In the genomic region with DNA sequence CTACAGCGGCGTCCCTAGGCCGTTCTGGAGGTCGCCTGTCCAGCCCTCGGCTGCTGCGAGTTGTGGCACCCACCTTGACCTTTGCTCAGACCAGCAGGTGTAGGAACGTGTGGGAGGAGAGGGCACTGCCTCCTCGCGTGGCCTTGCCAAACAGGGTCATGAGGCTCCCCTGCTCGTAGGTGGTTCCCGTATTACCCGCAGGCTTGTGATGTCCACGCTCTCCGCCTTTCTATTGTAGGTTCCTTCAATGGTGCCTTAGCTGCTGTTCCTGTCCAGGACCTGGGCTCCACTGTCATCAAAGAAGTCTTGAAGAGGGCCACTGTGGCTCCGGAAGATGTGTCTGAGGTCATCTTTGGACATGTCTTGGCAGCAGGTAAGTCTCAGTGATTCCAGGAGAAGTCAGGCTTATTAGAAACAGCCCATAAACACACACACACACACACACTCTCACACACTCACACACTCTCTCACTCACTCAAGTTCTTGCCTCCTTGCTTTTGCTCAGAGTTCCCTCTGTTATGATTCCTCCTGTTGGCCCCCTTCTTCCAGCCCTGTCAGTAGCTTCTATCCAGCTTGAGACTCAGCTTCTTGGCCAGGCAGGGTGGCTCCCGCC, we compare ENCODE assay signal across 8 cellular contexts. TPM values are rescaled to one million over a fixed set of nuclear protein-coding genes. Genes with fewer than 3 reads are reported as not detected.
DNase-seq lines count a peak whose midpoint lies in the region; ATAC-seq, FAIRE-seq and TF ChIP-seq lines count a peak whose summit lies in the region.

No MANE protein-coding gene starts in this region.

- no peak for FAIRE-seq in kidney (lab: Jason Lieb, UNC)

- H3K4me1 ChIP-seq in BLaER1 treated with 17β-estradiol and CSF1 and Interleukin-3, amounts not matched to agents 10 nM and 100 nM: peaks cover 19 to 39% (median 28%) of the 10 kb centered on the region in 10 experiments
- peaks cover 21% of the 10 kb centered on the region for H3K4me1 ChIP-seq in body of pancreas
- H3K4me1 ChIP-seq in kidney (ENCODE audit: control insufficient read depth in 1 of 2, insufficient read depth in 1 of 2, low read depth in 1 of 2, low read length in 2 of 2): peaks cover 0 to 15% of the 10 kb centered on the region in 2 donors

- H4K20me1 ChIP-seq in BLaER1 treated with 17β-estradiol and CSF1 and Interleukin-3, amounts not matched to agents 10 nM and 100 nM: peaks cover 0 to 27% (median 9%) of the 10 kb centered on the region in 11 experiments; a peak in 9 of 22 replicates

- H3K9ac ChIP-seq in BLaER1 treated with 17β-estradiol and CSF1 and Interleukin-3, amounts not matched to agents 10 nM and 100 nM: peak overlapping the region; percentile 80 to 91 (median 87); a peak in 21 of 22 replicates
- peak overlapping the region; percentile 90 to 94 for H3K9ac ChIP-seq in kidney (ENCODE audit: low read length in 2 of 2)

- no peak for TF ChIP-seq CTCF in GM20000 (IDR thresholded peaks at IDR 0.05; ENCODE audit: extremely low read depth, missing control alignments)
- TF ChIP-seq CTCF in body of pancreas (IDR thresholded peaks at IDR 0.05): no peak
- TF ChIP-seq CTCF in kidney (IDR thresholded peaks at IDR 0.05; ENCODE audit: borderline replicate concordance, extremely low read depth, insufficient read depth): no peak

- H3K36me3 ChIP-seq in BLaER1 treated with 17β-estradiol and CSF1 and Interleukin-3, amounts not matched to agents 10 nM and 100 nM: peaks cover 44 to 62% (median 57%) of the 10 kb centered on the region in 11 experiments
- H3K36me3 ChIP-seq in body of pancreas (replicated peaks in 1 of 2; ENCODE audit: insufficient read depth in 1 of 2, low read depth in 2 of 2) (peaks cover 0 to 3% of the 10 kb centered on the region in 2 donors), kidney (ENCODE audit: control insufficient read depth in 1 of 2, insufficient read depth in 2 of 2, low read length in 2 of 2) (peaks cover 19 to 20% of the 10 kb centered on the region in 2 donors)

- DNase-seq in GM20000 (ENCODE audit: low spot score) (peak; percentile 32), NAMALWA (ENCODE audit: low spot score) (peak; percentile 43), body of pancreas (peak in 3 of 4 donors; percentile 27 to 42 (median 39)), kidney (no peak), NCI-H2196 treated with DMSO at 0.1 percent for 48 hours (lab: John Stamatoyannopoulos, UW; ENCODE audit: unreplicated experiment) (no peak)
- no peak for DNase-seq in stimulated activated effector memory CD8-positive, alpha-beta T cell treated with anti-CD3 and anti-CD28 coated beads, Interleukin-12 subunit alpha, Interleukin-12 subunit beta, amount 100 ng/mL, for 72 hours (ENCODE audit: low spot score in 2 of 2)
- DNase-seq in effector CD4-positive, alpha-beta T cell: no peak

- no peaks in the 10 kb centered on the region for H3K9me3 ChIP-seq in BLaER1 treated with 17β-estradiol and CSF1 and Interleukin-3, amounts not matched to agents 10 nM and 100 nM (replicated peaks in 1 of 11)
- H3K9me3 ChIP-seq in body of pancreas (no peaks in the 10 kb centered on the region), kidney (ENCODE audit: control insufficient read depth in 1 of 2, low read length in 2 of 2) (no peaks in the 10 kb centered on the region)

- peak overlapping the region in 10 of 11 experiments; percentile 53 to 92 (median 88); a peak in 13 of 22 replicates for H3K27ac ChIP-seq in BLaER1 treated with 17β-estradiol and CSF1 and Interleukin-3, amounts not matched to agents 10 nM and 100 nM
- H3K27ac ChIP-seq in body of pancreas (peak overlapping the region; percentile 97 to 99 (median 99)), kidney (ENCODE audit: low read depth in 2 of 2, low read length in 2 of 2) (peak overlapping the region; percentile 98 to 99)

- peak overlapping the region; percentile 79 to 97 (median 94) for H3K4me2 ChIP-seq in BLaER1 treated with 17β-estradiol and CSF1 and Interleukin-3, amounts not matched to agents 10 nM and 100 nM

- peaks cover 88% of the 10 kb centered on the region for H3K36me3 Mint-ChIP-seq in stimulated activated effector memory CD8-positive, alpha-beta T cell treated with anti-CD3 and anti-CD28 coated beads, Interleukin-12 subunit alpha, Interleukin-12 subunit beta, amount 100 ng/mL, for 72 hours

- H3K4me3 ChIP-seq in BLaER1 treated with 17β-estradiol and CSF1 and Interleukin-3, amounts not matched to agents 10 nM and 100 nM: peak overlapping the region; percentile 65 to 91 (median 82)
- peak overlapping the region; percentile 53 to 82 for H3K4me3 ChIP-seq in body of pancreas
- H3K4me3 ChIP-seq in kidney (ENCODE audit: low read length in 2 of 2): peak overlapping the region; percentile 76 to 98

- no peaks in the 10 kb centered on the region for H3K27me3 ChIP-seq in BLaER1 treated with 17β-estradiol and CSF1 and Interleukin-3, amounts not matched to agents 10 nM and 100 nM
- no peaks in the 10 kb centered on the region for H3K27me3 ChIP-seq in body of pancreas

- WGBS in body of pancreas, 2 donors: 13% methylated on average over 11 to 16 of the region's 16 CpGs

- H3K4me1 Mint-ChIP-seq in stimulated activated effector memory CD8-positive, alpha-beta T cell treated with anti-CD3 and anti-CD28 coated beads, Interleukin-12 subunit alpha, Interleukin-12 subunit beta, amount 100 ng/mL, for 72 hours: peaks cover 39% of the 10 kb centered on the region

- TF ChIP-seq POLR2A in body of pancreas (IDR thresholded peaks at IDR 0.05): no peak

- intact Hi-C loops in body of pancreas (cut with DNase I) (no loop called here), kidney (cut with DNase I) (no loop called here)

- peak overlapping the region; percentile 74 for H3K4me3 Mint-ChIP-seq in stimulated activated effector memory CD8-positive, alpha-beta T cell treated with anti-CD3 and anti-CD28 coated beads, Interleukin-12 subunit alpha, Interleukin-12 subunit beta, amount 100 ng/mL, for 72 hours

- no peak for ATAC-seq in body of pancreas
- no peak for ATAC-seq in stimulated activated effector memory CD8-positive, alpha-beta T cell treated with anti-CD3 and anti-CD28 coated beads, Interleukin-12 subunit alpha, Interleukin-12 subunit beta, amount 100 ng/mL, for 72 hours

- H3K27ac Mint-ChIP-seq in stimulated activated effector memory CD8-positive, alpha-beta T cell treated with anti-CD3 and anti-CD28 coated beads, Interleukin-12 subunit alpha, Interleukin-12 subunit beta, amount 100 ng/mL, for 72 hours: peak overlapping the region; percentile 92

- H3K9me3 Mint-ChIP-seq in stimulated activated effector memory CD8-positive, alpha-beta T cell treated with anti-CD3 and anti-CD28 coated beads, Interleukin-12 subunit alpha, Interleukin-12 subunit beta, amount 100 ng/mL, for 72 hours: no peaks in the 10 kb centered on the region

RNA-seq across cellular contexts. Expression of gene ACAT2, which starts 0.9 kb away (rescaled TPM):
- 10 to 100 TPM in 1 of 2 donors, 1 to 10 TPM in 1; 7.3 to 16.2 TPM for total RNA-seq in body of pancreas
- 20.4 TPM for total RNA-seq in kidney
- 30.5 TPM for polyA plus RNA-seq in kidney (ENCODE audit: insufficient read depth, low read depth, low replicate concordance)

RNA-seq across cellular contexts. Expression of gene TCP1, which starts 26.6 kb away (rescaled TPM):
- total RNA-seq in body of pancreas (10 to 100 TPM; 55.7 to 81.5 TPM), kidney (130 TPM)
- 121 TPM for polyA plus RNA-seq in kidney (ENCODE audit: insufficient read depth, low read depth, low replicate concordance)

RNA-seq across cellular contexts. Expression of gene MRPL18, which starts 27.5 kb away (rescaled TPM):
- 10 to 100 TPM; 35.0 to 84.0 TPM for total RNA-seq in body of pancreas
- 56.7 TPM for total RNA-seq in kidney
- 87.2 TPM for polyA plus RNA-seq in kidney (ENCODE audit: insufficient read depth, low read depth, low replicate concordance)

RNA-seq across cellular contexts. Expression of gene WTAP, which starts 35.5 kb away (rescaled TPM):
- total RNA-seq in body of pancreas (10 to 100 TPM; 56.8 to 58.7 TPM), kidney (108 TPM)
- 63.5 TPM for polyA plus RNA-seq in kidney (ENCODE audit: insufficient read depth, low read depth, low replicate concordance)

RNA-seq across cellular contexts. Expression of gene PNLDC1, which starts 37.3 kb away (rescaled TPM):
- total RNA-seq in body of pancreas (under 1 TPM in 1 of 2 donors, not detected in 1; 0.52 TPM), kidney (not detected)
- 0.34 TPM for polyA plus RNA-seq in kidney (ENCODE audit: insufficient read depth, low read depth, low replicate concordance)

Comparison
In these comparisons a context has a peak if more than half of its experiments do, and no peak if none do; other contexts are left out.
1. DNase-seq: peak in GM20000 (single experiment), NAMALWA (single experiment) and body of pancreas (3 of 4); none in kidney (single experiment), stimulated activated effector memory CD8-positive, alpha-beta T cell treated with anti-CD3 and anti-CD28 coated beads, Interleukin-12 subunit alpha, Interleukin-12 subunit beta, amount 100 ng/mL, for 72 hours (0 of 2), effector CD4-positive, alpha-beta T cell (single experiment) and NCI-H2196 treated with DMSO at 0.1 percent for 48 hours (single experiment).
2. Peak in every context shown above with its lines, with median percentiles within 50 percentile points of each other: H3K27ac ChIP-seq and H3K4me3 ChIP-seq.